Comparison of ENCODE assay signal across 8 cellular contexts in the genomic region with DNA sequence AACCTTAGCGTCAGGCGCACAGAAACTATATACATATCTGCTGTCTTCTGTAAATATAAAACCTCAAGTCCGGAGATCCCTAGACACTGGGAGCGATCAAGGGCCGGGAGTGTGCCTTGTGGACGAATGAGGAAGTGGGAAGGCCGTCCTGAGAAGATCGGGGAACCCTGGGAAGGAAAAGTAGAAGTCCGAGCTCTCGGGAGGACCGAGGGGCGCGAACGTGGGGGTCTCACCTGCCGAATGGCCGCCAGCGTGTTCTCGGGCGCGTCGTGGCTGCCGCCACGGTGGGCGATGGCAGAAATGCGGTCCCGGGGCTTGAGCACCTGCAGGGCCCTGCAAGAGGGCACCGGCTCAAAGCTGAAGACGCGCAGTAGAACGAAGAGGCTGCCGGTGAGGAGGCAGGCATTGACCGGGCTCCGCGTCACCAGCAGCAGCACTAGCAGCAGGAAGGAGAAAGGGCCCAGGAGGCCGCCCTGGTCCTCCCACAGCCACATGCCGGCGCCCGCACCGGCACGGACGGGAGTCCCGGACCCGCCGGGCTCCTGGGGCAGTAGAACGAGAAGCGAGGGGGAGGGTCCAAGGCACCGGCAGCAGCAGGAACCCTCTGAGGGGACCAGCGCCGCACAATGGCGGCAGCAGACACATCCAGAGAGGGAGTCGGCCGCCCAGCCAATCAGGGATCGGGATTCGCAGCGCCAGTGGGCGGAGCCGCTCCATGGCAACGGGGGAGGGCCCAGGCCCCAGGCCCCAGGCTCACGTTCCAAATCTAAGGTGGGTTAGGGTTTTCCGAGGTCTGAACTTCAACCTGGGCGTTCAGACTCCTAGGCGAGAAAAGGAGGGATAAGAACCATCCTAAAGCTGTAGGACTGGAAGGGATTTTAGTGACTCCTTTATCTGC. TPM values are rescaled to one million over a fixed set of nuclear protein-coding genes. Genes with fewer than 3 reads are reported as not detected.
A peak's percentile ranks its signal among the peaks of the same experiment; 100 is the strongest.
DNase-seq lines count a peak whose midpoint lies in the region; ATAC-seq and TF ChIP-seq lines count a peak whose summit lies in the region.

A gene with protein sequence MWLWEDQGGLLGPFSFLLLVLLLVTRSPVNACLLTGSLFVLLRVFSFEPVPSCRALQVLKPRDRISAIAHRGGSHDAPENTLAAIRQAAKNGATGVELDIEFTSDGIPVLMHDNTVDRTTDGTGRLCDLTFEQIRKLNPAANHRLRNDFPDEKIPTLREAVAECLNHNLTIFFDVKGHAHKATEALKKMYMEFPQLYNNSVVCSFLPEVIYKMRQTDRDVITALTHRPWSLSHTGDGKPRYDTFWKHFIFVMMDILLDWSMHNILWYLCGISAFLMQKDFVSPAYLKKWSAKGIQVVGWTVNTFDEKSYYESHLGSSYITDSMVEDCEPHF (minus strand): TSS at position 628 of the 898 bp plus-strand sequence. CDS start 134 bp downstream, at position 494.

- intact Hi-C loops in activated CD4-positive, alpha-beta memory T cell treated with anti-CD3 and anti-CD28 coated beads for 36 hours (cut with micrococcal nuclease): loop anchor here (1.0 to 5.0 kb wide), 5 partner anchors 34 to 719 kb away; a partner anchor contains a TSS
- intact Hi-C loops in lower leg skin (cut with DNase I; ENCODE audit: low total_unique reads): no loop called here

- peaks cover 10% of the 10 kb centered on the region for H3K36me3 Mint-ChIP-seq in CD4-positive, CD25-positive, alpha-beta regulatory T cell
- peaks cover 12% of the 10 kb centered on the region for H3K36me3 Mint-ChIP-seq in activated CD4-positive, alpha-beta memory T cell treated with anti-CD3 and anti-CD28 coated beads for 36 hours

- peak within 1 kb of the TSS; percentile 98 for H3K4me3 ChIP-seq in CD4-positive, CD25-positive, alpha-beta regulatory T cell (ENCODE audit: low read depth, low read length)
- H3K4me3 ChIP-seq in duodenal mucosa (ENCODE audit: low read depth in 1 of 2, low read length in 2 of 2) (peak within 1 kb of the TSS; percentile 89 to 93), lower leg skin (ENCODE audit: low read depth, poor library complexity, severe bottlenecking) (peak within 1 kb of the TSS; percentile 67)

- H3K27me3 ChIP-seq in CD4-positive, CD25-positive, alpha-beta regulatory T cell (ENCODE audit: control insufficient read depth, insufficient read depth, low read length): no peaks in the 10 kb centered on the region
- H3K27me3 ChIP-seq in duodenal mucosa (ENCODE audit: control insufficient read depth in 1 of 2, insufficient read depth in 2 of 2, low read length in 2 of 2): no peaks in the 10 kb centered on the region

- TF ChIP-seq POLR2A in lower leg skin (IDR thresholded peaks at IDR 0.05): peak in 1 of 2 donors; percentile 34

- peaks cover 34 to 77% (median 46%) of the 10 kb centered on the region in 4 donors for H3K4me1 Mint-ChIP-seq in CD4-positive, CD25-positive, alpha-beta regulatory T cell
- peaks cover 48% of the 10 kb centered on the region for H3K4me1 Mint-ChIP-seq in activated CD4-positive, alpha-beta memory T cell treated with anti-CD3 and anti-CD28 coated beads for 36 hours (ENCODE audit: low read depth)

- H3K4me1 ChIP-seq in CD4-positive, CD25-positive, alpha-beta regulatory T cell (ENCODE audit: control insufficient read depth, insufficient read depth, low read length, poor library complexity, severe bottlenecking): peaks cover 55% of the 10 kb centered on the region
- H3K4me1 ChIP-seq in duodenal mucosa (ENCODE audit: control insufficient read depth in 1 of 2, insufficient read depth in 2 of 2, low read length in 2 of 2): peaks cover 25 to 41% of the 10 kb centered on the region in 2 donors

- peak within 1 kb of the TSS; percentile 61 to 95 (median 95) for H3K27ac Mint-ChIP-seq in CD4-positive, CD25-positive, alpha-beta regulatory T cell
- H3K27ac Mint-ChIP-seq in activated CD4-positive, alpha-beta memory T cell treated with anti-CD3 and anti-CD28 coated beads for 36 hours: peak within 1 kb of the TSS; percentile 75

- peak within 1 kb of the TSS; percentile 96 to 98 (median 98) for H3K4me3 Mint-ChIP-seq in CD4-positive, CD25-positive, alpha-beta regulatory T cell
- peak within 1 kb of the TSS; percentile 90 for H3K4me3 Mint-ChIP-seq in activated CD4-positive, alpha-beta memory T cell treated with anti-CD3 and anti-CD28 coated beads for 36 hours

- ATAC-seq in CD4-positive, CD25-positive, alpha-beta regulatory T cell (ENCODE audit: low read depth in 2 of 2): peak; percentile 76
- ATAC-seq in GM19395 (IDR thresholded peaks at IDR 0.05; ENCODE audit: unreplicated experiment) (peak; percentile 70), HG03565 (IDR thresholded peaks at IDR 0.05; ENCODE audit: unreplicated experiment) (peak; percentile 66)

- POLR2A ChIA-PET in activated CD4-positive, alpha-beta memory T cell treated with anti-CD3 and anti-CD28 coated beads for 36 hours (lab: Charles Lee): interaction anchor here (1.7 kb wide), 1 partner anchor 34 kb away, joined by 7 read pairs; a partner anchor contains a TSS

- no peaks in the 10 kb centered on the region for H3K27me3 Mint-ChIP-seq in CD4-positive, CD25-positive, alpha-beta regulatory T cell
- H3K27me3 Mint-ChIP-seq in activated CD4-positive, alpha-beta memory T cell treated with anti-CD3 and anti-CD28 coated beads for 36 hours: no peaks in the 10 kb centered on the region

- CTCF ChIA-PET in activated CD4-positive, alpha-beta memory T cell treated with anti-CD3 and anti-CD28 coated beads for 36 hours (lab: Charles Lee): interaction anchor here (0.7 to 1.9 kb wide), 3 partner anchors 19 to 141 kb away, joined by 3 to 7 read pairs (median 6); a partner anchor contains a TSS

- H3K27ac ChIP-seq in CD4-positive, CD25-positive, alpha-beta regulatory T cell (ENCODE audit: insufficient read depth, low read length, poor library complexity, severe bottlenecking): peak within 1 kb of the TSS; percentile 79
- peak within 1 kb of the TSS; percentile 93 for H3K27ac ChIP-seq in duodenal mucosa (ENCODE audit: low read depth, low read length)

- H3K9me3 ChIP-seq in CD4-positive, CD25-positive, alpha-beta regulatory T cell (ENCODE audit: control insufficient read depth in 2 of 2, low read length in 2 of 2): no peaks in the 10 kb centered on the region
- H3K9me3 ChIP-seq in duodenal mucosa (ENCODE audit: control insufficient read depth in 1 of 2, low read length in 2 of 2): no peaks in the 10 kb centered on the region

- H3K9me3 Mint-ChIP-seq in CD4-positive, CD25-positive, alpha-beta regulatory T cell: no peaks in the 10 kb centered on the region
- no peaks in the 10 kb centered on the region for H3K9me3 Mint-ChIP-seq in activated CD4-positive, alpha-beta memory T cell treated with anti-CD3 and anti-CD28 coated beads for 36 hours

- no peak for TF ChIP-seq CTCF in lower leg skin (IDR thresholded peaks at IDR 0.05)

- H3K9ac ChIP-seq in duodenal mucosa (ENCODE audit: low read depth in 1 of 2, low read length in 2 of 2): peak within 1 kb of the TSS; percentile 92 to 94

- H3K36me3 ChIP-seq in CD4-positive, CD25-positive, alpha-beta regulatory T cell (ENCODE audit: control insufficient read depth, insufficient read depth, low read length): peaks cover 4% of the 10 kb centered on the region
- H3K36me3 ChIP-seq in duodenal mucosa (ENCODE audit: control insufficient read depth in 1 of 2, insufficient read depth in 2 of 2, low read length in 2 of 2): peaks cover 0 to 3% of the 10 kb centered on the region in 2 donors

- 0% methylated on average over 60 to 61 of the region's 62 CpGs for WGBS in lower leg skin, 2 donors

- DNase-seq in CD4-positive, CD25-positive, alpha-beta regulatory T cell: peak; percentile 89 to 93 (median 90)
- peak; percentile 87 for DNase-seq in NCI-H748 treated with DMSO at 0.1 percent for 48 hours (lab: John Stamatoyannopoulos, UW)
- DNase-seq in activated CD4-positive, alpha-beta memory T cell treated with anti-CD3 and anti-CD28 coated beads for 36 hours: peak; percentile 96
- peak; percentile 94 to 99 for DNase-seq in lower leg skin (ENCODE audit: low spot score in 2 of 2)
- peak; percentile 91 to 94 for DNase-seq in stimulated activated CD4-positive, alpha-beta T cell treated with anti-CD3 and anti-CD28 coated beads, Interleukin-4, amount 100 ng/mL, for 48 hours (ENCODE audit: low read depth in 2 of 2)

RNA-seq across cellular contexts. Expression of the gene that starts here (rescaled TPM):
- 22.8 TPM for total RNA-seq in CD4-positive, CD25-positive, alpha-beta regulatory T cell
- 10 to 100 TPM; 35.1 to 43.6 (median 41.5) TPM for polyA plus RNA-seq in CD4-positive, CD25-positive, alpha-beta regulatory T cell
- total RNA-seq in activated CD4-positive, alpha-beta memory T cell treated with anti-CD3 and anti-CD28 coated beads for 36 hours: 10 to 100 TPM; 18.4 to 19.0 TPM
- 10 to 100 TPM; 41.7 to 65.0 (median 58.6) TPM for total RNA-seq in lower leg skin

Comparison
In these comparisons a context has a peak if more than half of its experiments do, and no peak if none do; other contexts are left out.
1. Peak in every context shown above with its lines: DNase-seq, ATAC-seq, H3K4me3 ChIP-seq and H3K27ac ChIP-seq.